Comparison of ENCODE assay signal across 8 cellular contexts in genomic region chr3:194142156-194142910, GRCh38. TPM values are rescaled to one million over a fixed set of nuclear protein-coding genes. Genes with fewer than 3 reads are reported as not detected.
DNase-seq lines count a peak whose midpoint lies in the region; ATAC-seq and TF ChIP-seq lines count a peak whose summit lies in the region.

No MANE protein-coding gene starts in this region.

- no peaks in the 10 kb centered on the region for H3K9me2 ChIP-seq in OCI-LY1 (ENCODE audit: low read depth, low read length)

- H3K4me1 ChIP-seq in DND-41 (ENCODE audit: insufficient read depth, low read length) = peaks cover 60% of the 10 kb centered on the region
- peaks cover 17% of the 10 kb centered on the region for H3K4me1 ChIP-seq in OCI-LY1 (ENCODE audit: insufficient read depth, low read length, severe bottlenecking)

- H3K9ac ChIP-seq in DND-41 (ENCODE audit: low read depth, low read length) (peak overlapping the region; percentile 67), OCI-LY1 (ENCODE audit: low read length) (no peak overlapping the region; the same call in 1 of the 2 replicates)

- TF ChIP-seq CTCF in DND-41 (IDR thresholded peaks at IDR 0.05; ENCODE audit: borderline replicate concordance, extremely low read depth, low read length, poor library complexity, severe bottlenecking) (no peak), OCI-LY1 (IDR thresholded peaks at IDR 0.05; ENCODE audit: low read length) (no peak), endothelial cell (IDR thresholded peaks at IDR 0.05; ENCODE audit: unreplicated experiment) (no peak), nephron progenitor cell (IDR thresholded peaks at IDR 0.05) (no peak)

- H3K4me3 ChIP-seq in DND-41 (ENCODE audit: low read depth in 1 of 2, low read length in 2 of 2) = peak overlapping the region in 1 of 2 experiments; percentile 52; a peak in 2 of 4 replicates
- peak overlapping the region; percentile 47 for H3K4me3 ChIP-seq in OCI-LY1 (ENCODE audit: low read depth, low read length, poor library complexity, severe bottlenecking)

- DNase-seq in DND-41 (no peak), endothelial cell (ENCODE audit: low spot score) (no peak), nephron progenitor cell (no peak), NCI-H446 treated with DMSO at 0.1 percent for 48 hours (lab: John Stamatoyannopoulos, UW) (no peak), kidney glomerular epithelial cell (lab: John Stamatoyannopoulos, UW) (no peak), COLO829 (ENCODE audit: low spot score) (no peak)

- peak overlapping the region; percentile 71 for H3K27ac ChIP-seq in DND-41 (ENCODE audit: low read length)
- no peak overlapping the region for H3K27ac ChIP-seq in OCI-LY1 (ENCODE audit: low read depth, low read length, poor library complexity, severe bottlenecking)

- H2AFZ ChIP-seq in DND-41 (ENCODE audit: low read depth, low read length) (peak overlapping the region; percentile 67), OCI-LY1 (ENCODE audit: low read length) (no peak overlapping the region)

- H3K9me3 Mint-ChIP-seq in endothelial cell (ENCODE audit: unreplicated experiment) (no peaks in the 10 kb centered on the region), nephron progenitor cell (no peaks in the 10 kb centered on the region)

- H3K79me2 ChIP-seq in DND-41 (ENCODE audit: insufficient read depth, low read length) (peaks cover 15% of the 10 kb centered on the region), OCI-LY1 (ENCODE audit: insufficient read depth, low read length) (no peaks in the 10 kb centered on the region)

- H3K27me3 Mint-ChIP-seq in endothelial cell (ENCODE audit: unreplicated experiment) (peaks cover 6% of the 10 kb centered on the region), nephron progenitor cell (ENCODE audit: low read depth, poor library complexity) (peaks cover 27% of the 10 kb centered on the region)

- H3K27me3 ChIP-seq in DND-41 (ENCODE audit: insufficient read depth, low read length, poor library complexity) (peaks cover 8% of the 10 kb centered on the region), OCI-LY1 (ENCODE audit: insufficient read depth, low read length) (no peaks in the 10 kb centered on the region; the same call in 1 of the 2 replicates)

- H3K4me3 Mint-ChIP-seq in endothelial cell (ENCODE audit: unreplicated experiment) (no peak overlapping the region), nephron progenitor cell (peak overlapping the region; percentile 29)

- H3K36me3 ChIP-seq in DND-41 (ENCODE audit: insufficient read depth, low read length) (peaks cover 19% of the 10 kb centered on the region), OCI-LY1 (ENCODE audit: insufficient read depth, low read length) (no peaks in the 10 kb centered on the region)

- no peak for ATAC-seq in DND-41 (ENCODE audit: insufficient read depth, low read depth)
- no peak for ATAC-seq in HG03159 (IDR thresholded peaks at IDR 0.05; ENCODE audit: unreplicated experiment)

- H3K4me2 ChIP-seq in DND-41 (ENCODE audit: insufficient read depth, low read length) (peak overlapping the region; percentile 78), OCI-LY1 (ENCODE audit: low read length) (peak overlapping the region; percentile 59; the same call in 1 of the 2 replicates)

- H3K9me3 ChIP-seq in DND-41 (ENCODE audit: insufficient read depth, low read length, severe bottlenecking) (no peaks in the 10 kb centered on the region), OCI-LY1 (ENCODE audit: low read length) (no peaks in the 10 kb centered on the region)

- H4K20me1 ChIP-seq in DND-41 (ENCODE audit: insufficient read depth, low read length) (peaks cover 13% of the 10 kb centered on the region), OCI-LY1 (ENCODE audit: insufficient read depth, low read length) (no peaks in the 10 kb centered on the region)

- no peaks in the 10 kb centered on the region for H3F3A ChIP-seq in OCI-LY1 (ENCODE audit: insufficient read depth, low read length)

- H3K27ac Mint-ChIP-seq in endothelial cell (ENCODE audit: unreplicated experiment) (peak overlapping the region; percentile 74), nephron progenitor cell (peak overlapping the region; percentile 91)

- peaks cover 6% of the 10 kb centered on the region for H3K36me3 Mint-ChIP-seq in endothelial cell (ENCODE audit: low read depth, unreplicated experiment)
- H3K36me3 Mint-ChIP-seq in nephron progenitor cell (ENCODE audit: low read depth) = no peaks in the 10 kb centered on the region

- H3K4me1 Mint-ChIP-seq in endothelial cell (ENCODE audit: unreplicated experiment) (peaks cover 29% of the 10 kb centered on the region), nephron progenitor cell (peaks cover 52% of the 10 kb centered on the region)

RNA-seq across cellular contexts. Expression of gene HES1, which starts 6.4 kb away (rescaled TPM):
- total RNA-seq in endothelial cell (ENCODE audit: unreplicated experiment) = 40.3 TPM
